8 cellular contexts compared by ENCODE assay signal in the genomic region with DNA sequence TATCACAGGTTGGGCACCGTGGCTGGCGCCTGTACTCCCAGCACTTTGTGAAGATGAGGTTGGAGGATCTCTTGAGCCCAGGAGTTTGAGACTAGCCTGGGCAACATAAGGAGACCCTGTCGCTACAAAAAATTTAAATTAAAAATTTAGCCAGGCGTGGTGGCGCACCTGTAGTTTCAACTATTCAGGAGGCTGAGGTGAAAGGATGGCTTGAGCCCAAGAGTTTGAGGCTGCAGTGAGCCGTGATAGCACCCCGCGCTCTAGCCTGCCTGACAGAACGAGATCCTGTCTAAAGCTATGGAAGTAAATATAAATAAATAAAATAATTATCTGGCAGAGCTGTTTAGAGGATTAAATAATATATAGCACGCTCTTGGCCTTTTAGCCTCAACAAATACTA. TPM values are rescaled to one million over a fixed set of nuclear protein-coding genes. Genes with fewer than 3 reads are reported as not detected.
DNase-seq lines count a peak whose midpoint lies in the region; ATAC-seq, FAIRE-seq and TF ChIP-seq lines count a peak whose summit lies in the region.

No MANE protein-coding gene starts in this region.

- H3K79me2 ChIP-seq in astrocyte (ENCODE audit: insufficient read depth, low read length), result peaks cover 31% of the 10 kb centered on the region

- no peak for ATAC-seq in naive thymus-derived CD4-positive, alpha-beta T cell
- ATAC-seq in GM21737 (IDR thresholded peaks at IDR 0.05; ENCODE audit: unreplicated experiment) (no peak), GM18868 (IDR thresholded peaks at IDR 0.05; ENCODE audit: unreplicated experiment) (no peak), upper lobe of right lung (no peak)

- H3K4me3 ChIP-seq in BLaER1 (peak overlapping the region; percentile 85; the same call in 1 of the 2 replicates), HUES48 (ENCODE audit: low read depth, low read length) (peak overlapping the region; percentile 73), astrocyte (ENCODE audit: insufficient read depth, low read depth, low read length) (no peak overlapping the region), upper lobe of right lung (no peak overlapping the region)
- peak overlapping the region; percentile 64 for H3K4me3 ChIP-seq in naive thymus-derived CD4-positive, alpha-beta T cell (ENCODE audit: low read length)

- FAIRE-seq in astrocyte (lab: Jason Lieb, UNC), result no peak

- H3K9me3 ChIP-seq in BLaER1 (no peaks in the 10 kb centered on the region), HUES48 (ENCODE audit: control insufficient read depth, insufficient read depth, low read length) (no peaks in the 10 kb centered on the region), astrocyte (ENCODE audit: insufficient read depth, low read depth, low read length) (no peaks in the 10 kb centered on the region), upper lobe of right lung (no peaks in the 10 kb centered on the region)
- no peaks in the 10 kb centered on the region for H3K9me3 ChIP-seq in naive thymus-derived CD4-positive, alpha-beta T cell (ENCODE audit: control insufficient read depth in 2 of 3, low read length in 3 of 3)

- H3K27ac Mint-ChIP-seq in astrocyte (ENCODE audit: unreplicated experiment), result no peak overlapping the region
- peak overlapping the region in 8 of 9 donors; percentile 64 to 93 (median 80) for H3K27ac Mint-ChIP-seq in naive thymus-derived CD4-positive, alpha-beta T cell

- H3K9ac ChIP-seq in BLaER1, result 0 out of 2 replicates have a peak overlapping the region, but pooled peaks have one; percentile 82
- no peak overlapping the region for H3K9ac ChIP-seq in HUES48 (ENCODE audit: low read depth, low read length)
- no peak overlapping the region for H3K9ac ChIP-seq in astrocyte (ENCODE audit: low read length)

- peaks cover 36% of the 10 kb centered on the region for H4K20me1 ChIP-seq in BLaER1
- peaks cover 23% of the 10 kb centered on the region for H4K20me1 ChIP-seq in astrocyte (ENCODE audit: insufficient read depth, low read length)

- no peak overlapping the region for H3K27ac ChIP-seq in BLaER1
- H3K27ac ChIP-seq in HUES48 (ENCODE audit: low read depth, low read length), result no peak overlapping the region
- no peak overlapping the region for H3K27ac ChIP-seq in astrocyte (ENCODE audit: low read depth, low read length)
- no peak overlapping the region for H3K27ac ChIP-seq in naive thymus-derived CD4-positive, alpha-beta T cell (ENCODE audit: low read depth, low read length)
- H3K27ac ChIP-seq in upper lobe of right lung, result no peak overlapping the region

- H3K4me1 ChIP-seq in BLaER1, result peaks cover 69% of the 10 kb centered on the region
- 0 out of 2 replicates have a peak, but pooled peaks cover 2% of the 10 kb centered on the region for H3K4me1 ChIP-seq in HUES48 (ENCODE audit: control insufficient read depth, insufficient read depth, low read length)
- H3K4me1 ChIP-seq in astrocyte (ENCODE audit: insufficient read depth, low read length), result peaks cover 25% of the 10 kb centered on the region
- peaks cover 0 to 16% of the 10 kb centered on the region in 2 donors for H3K4me1 ChIP-seq in naive thymus-derived CD4-positive, alpha-beta T cell (ENCODE audit: control insufficient read depth in 2 of 2, insufficient read depth in 2 of 2, low read length in 2 of 2)
- peaks cover 6% of the 10 kb centered on the region for H3K4me1 ChIP-seq in upper lobe of right lung

- POLR2A ChIA-PET in naive thymus-derived CD4-positive, alpha-beta T cell (lab: Charles Lee), result interaction anchor here (2.2 to 5.6 kb wide), 3 partner anchors 96 to 221 kb away, joined by 5 to 28 read pairs (median 8); a partner anchor contains a TSS

- CTCF ChIA-PET in naive thymus-derived CD4-positive, alpha-beta T cell (lab: Charles Lee), result interaction anchor here (0.6 to 2.8 kb wide), 9 partner anchors 70 to 393 kb away, joined by 3 to 31 read pairs (median 3); no protein-coding TSS in a partner anchor

- peaks cover 14% of the 10 kb centered on the region for H3K27me3 Mint-ChIP-seq in astrocyte (ENCODE audit: low read depth, unreplicated experiment)
- H3K27me3 Mint-ChIP-seq in naive thymus-derived CD4-positive, alpha-beta T cell, result peaks cover 0 to 55% (median 0%) of the 10 kb centered on the region in 5 donors

- DNase-seq in astrocyte (ENCODE audit: low read depth) (no peak), HK-2 (ENCODE audit: unreplicated experiment) (no peak), upper lobe of right lung (no peak)
- DNase-seq in naive thymus-derived CD4-positive, alpha-beta T cell, result no peak

- intact Hi-C loops in naive thymus-derived CD4-positive, alpha-beta T cell (cut with micrococcal nuclease), result loop anchor here in 1 of 2 donors (5.0 kb wide), 1 partner anchor 95 kb away; no protein-coding TSS in a partner anchor
- intact Hi-C loops in upper lobe of right lung (cut with DNase I), result loop anchor here (5.0 to 10.0 kb wide), 2 partner anchors 137 to 385 kb away; no protein-coding TSS in a partner anchor

- peaks cover 33% of the 10 kb centered on the region for H3K4me1 Mint-ChIP-seq in astrocyte (ENCODE audit: low read depth, unreplicated experiment)
- peaks cover 23 to 63% (median 51%) of the 10 kb centered on the region in 7 donors for H3K4me1 Mint-ChIP-seq in naive thymus-derived CD4-positive, alpha-beta T cell

- H3K36me3 ChIP-seq in BLaER1, result no peaks in the 10 kb centered on the region
- H3K36me3 ChIP-seq in HUES48 (ENCODE audit: control insufficient read depth, insufficient read depth, low read length), result no peaks in the 10 kb centered on the region
- H3K36me3 ChIP-seq in astrocyte (ENCODE audit: insufficient read depth, low read length), result no peaks in the 10 kb centered on the region
- no peaks in the 10 kb centered on the region for H3K36me3 ChIP-seq in naive thymus-derived CD4-positive, alpha-beta T cell (ENCODE audit: control insufficient read depth in 2 of 3, insufficient read depth in 3 of 3, low read length in 3 of 3)
- H3K36me3 ChIP-seq in upper lobe of right lung, result no peaks in the 10 kb centered on the region

- peak overlapping the region; percentile 78 for H3K4me3 Mint-ChIP-seq in astrocyte (ENCODE audit: unreplicated experiment)
- peak overlapping the region; percentile 81 to 100 (median 87) for H3K4me3 Mint-ChIP-seq in naive thymus-derived CD4-positive, alpha-beta T cell

- TF ChIP-seq CTCF in astrocyte (IDR thresholded peaks at IDR 0.05; ENCODE audit: insufficient read depth, low read depth, low read length) (no peak), upper lobe of right lung (IDR thresholded peaks at IDR 0.05) (no peak)

- no peak overlapping the region for H2AFZ ChIP-seq in astrocyte (ENCODE audit: low read depth, low read length)

- H3K9me3 Mint-ChIP-seq in astrocyte (ENCODE audit: unreplicated experiment), result no peaks in the 10 kb centered on the region
- no peaks in the 10 kb centered on the region for H3K9me3 Mint-ChIP-seq in naive thymus-derived CD4-positive, alpha-beta T cell

- H3K4me2 ChIP-seq in BLaER1 (peak overlapping the region; percentile 99), astrocyte (ENCODE audit: low read length) (no peak overlapping the region)

- H3K27me3 ChIP-seq in BLaER1 (peaks cover 13% of the 10 kb centered on the region; the same call in 1 of the 2 replicates), HUES48 (ENCODE audit: control insufficient read depth, insufficient read depth, low read length) (peaks cover 65% of the 10 kb centered on the region), astrocyte (ENCODE audit: insufficient read depth, low read length) (peaks cover 3% of the 10 kb centered on the region), upper lobe of right lung (peaks cover 12% of the 10 kb centered on the region)
- no peaks in the 10 kb centered on the region for H3K27me3 ChIP-seq in naive thymus-derived CD4-positive, alpha-beta T cell (ENCODE audit: control insufficient read depth in 2 of 2, insufficient read depth in 2 of 2, low read length in 2 of 2)

- H3K36me3 Mint-ChIP-seq in astrocyte (ENCODE audit: low read depth, unreplicated experiment), result no peaks in the 10 kb centered on the region
- no peaks in the 10 kb centered on the region for H3K36me3 Mint-ChIP-seq in naive thymus-derived CD4-positive, alpha-beta T cell

RNA-seq across cellular contexts. Expression of a gene that starts 1.4 kb away (rescaled TPM):
- 7.2 and 7.3 TPM in 2 replicates for total RNA-seq in astrocyte
- 10 to 100 TPM in 2 of 5 experiments, 1 to 10 TPM in 2, under 1 TPM in 1; 0.19 to 11.5 (median 6.1) TPM for total RNA-seq in naive thymus-derived CD4-positive, alpha-beta T cell
- polyA plus RNA-seq in naive thymus-derived CD4-positive, alpha-beta T cell, result 1 to 10 TPM; 1.3 to 3.5 TPM
- 7.4 TPM for total RNA-seq in upper lobe of right lung

Comparison
In these comparisons a context has a peak if more than half of its experiments do, and no peak if none do; other contexts are left out.
1. H3K4me3 ChIP-seq: peak in BLaER1 (single experiment), HUES48 (single experiment) and naive thymus-derived CD4-positive, alpha-beta T cell (single experiment); none in astrocyte (single experiment) and upper lobe of right lung (single experiment).